Comparison of ENCODE assay signal across 22 cellular contexts in genomic region chr22:33894515-33894914, GRCh38.
"Had no signal": no experiment of that assay in that cellular context is flagged by ENCODE, and none has a peak within 500 bp of the region (broad histone marks: within the 10 kb centered on the region; RNA-seq: fewer than 3 reads in every experiment).

No MANE protein-coding gene starts in this region.

- H3K27ac Mint-ChIP-seq: activated CD4-positive, alpha-beta T cell treated with anti-CD3 and anti-CD28 coated beads, Interleukin-2, amount 10 ng/mL, durations not matched to agents 7 days and 5 days; activated CD8-positive, alpha-beta T cell treated with anti-CD3 and anti-CD28 coated beads, Interleukin-2, amount 10 ng/mL, durations not matched to agents 7 days and 5 days; activated naive CD4-positive, alpha-beta T cell treated with anti-CD3 and anti-CD28 coated beads for 36 hours; activated T-cell treated with anti-CD3 and anti-CD28 coated beads, Interleukin-2, amount 50 U/mL, for 24 hours; activated T-helper 2 cell treated with anti-CD3 and anti-CD28 coated beads, Interferon-gamma antibody, Interleukin-2, Interleukin-4, amounts not matched to agents 10 μg/mL and 5 μg/mL and 100 μg/mL, durations not matched to agents 14 hours and 24 hours and 36 hours; stimulated activated effector memory CD8-positive, alpha-beta T cell treated with anti-CD3 and anti-CD28 coated beads, Interleukin-12 subunit alpha, Interleukin-12 subunit beta, amount 100 ng/mL, for 72 hours; T-helper 1 cell treated with Interleukin-12 subunit alpha and Interleukin-12 subunit beta and Interleukin-4 antibody, amounts not matched to agents 30 μg/mL and 1 μg/mL, for 36 hours had no signal

- H3K4me3 Mint-ChIP-seq: activated CD4-positive, alpha-beta T cell treated with anti-CD3 and anti-CD28 coated beads, Interleukin-2, amount 10 ng/mL, durations not matched to agents 7 days and 5 days; activated CD8-positive, alpha-beta T cell treated with anti-CD3 and anti-CD28 coated beads, Interleukin-2, amount 10 ng/mL, durations not matched to agents 7 days and 5 days; activated naive CD4-positive, alpha-beta T cell treated with anti-CD3 and anti-CD28 coated beads for 36 hours; activated T-cell treated with anti-CD3 and anti-CD28 coated beads, Interleukin-2, amount 50 U/mL, for 24 hours; stimulated activated effector memory CD8-positive, alpha-beta T cell treated with anti-CD3 and anti-CD28 coated beads, Interleukin-12 subunit alpha, Interleukin-12 subunit beta, amount 100 ng/mL, for 72 hours; T-helper 1 cell treated with Interleukin-12 subunit alpha and Interleukin-12 subunit beta and Interleukin-4 antibody, amounts not matched to agents 30 μg/mL and 1 μg/mL, for 36 hours had no signal

- H3K27me3 Mint-ChIP-seq: activated CD4-positive, alpha-beta T cell treated with anti-CD3 and anti-CD28 coated beads, Interleukin-2, amount 10 ng/mL, durations not matched to agents 7 days and 5 days had no signal

- H3K4me3 ChIP-seq: breast epithelium, esophagus squamous epithelium, tibial artery, uterus had no signal

- H3K36me3 ChIP-seq: breast epithelium, esophagus squamous epithelium, tibial artery, uterus had no signal

- DNase-seq: activated CD4-positive, alpha-beta T cell treated with anti-CD3 and anti-CD28 coated beads, Interleukin-2, amount 10 ng/mL, durations not matched to agents 7 days and 5 days; activated CD8-positive, alpha-beta T cell treated with anti-CD3 and anti-CD28 coated beads, Interleukin-2, amount 10 ng/mL, durations not matched to agents 7 days and 5 days; activated naive CD4-positive, alpha-beta T cell treated with anti-CD3 and anti-CD28 coated beads for 36 hours; activated T-cell treated with anti-CD3 and anti-CD28 coated beads, Interleukin-2, amount 50 U/mL, for 24 hours; aorta; dermis blood vessel endothelial cell; effector memory CD4-positive, alpha-beta T cell; esophagus squamous epithelium; hippocampal formation; islet precursor cell; left ventricle myocardium superior; occipital lobe; stimulated activated CD4-positive, alpha-beta T cell treated with anti-CD3 and anti-CD28 coated beads, Interleukin-4, amount 100 ng/mL, for 24 hours; tibial artery; uterus had no signal

- H3K4me1 Mint-ChIP-seq: activated CD4-positive, alpha-beta T cell treated with anti-CD3 and anti-CD28 coated beads, Interleukin-2, amount 10 ng/mL, durations not matched to agents 7 days and 5 days; stimulated activated effector memory CD8-positive, alpha-beta T cell treated with anti-CD3 and anti-CD28 coated beads, Interleukin-12 subunit alpha, Interleukin-12 subunit beta, amount 100 ng/mL, for 72 hours had no signal

- ATAC-seq: activated CD4-positive, CD25-positive, alpha-beta regulatory T cell treated with anti-CD3 and anti-CD28 coated beads, Interleukin-2, amount 50 U/mL, for 24 hours; activated CD8-positive, alpha-beta T cell treated with anti-CD3 and anti-CD28 coated beads, Interleukin-2, amount 10 ng/mL, durations not matched to agents 7 days and 5 days; left ventricle myocardium superior; sciatic nerve; stimulated activated effector memory CD8-positive, alpha-beta T cell treated with anti-CD3 and anti-CD28 coated beads, Interleukin-12 subunit alpha, Interleukin-12 subunit beta, amount 100 ng/mL, for 72 hours had no signal

- H3K9me3 Mint-ChIP-seq: activated naive CD4-positive, alpha-beta T cell treated with anti-CD3 and anti-CD28 coated beads for 36 hours had no signal

- FAIRE-seq: endothelial cell of umbilical vein had no signal

- H3K27me3 ChIP-seq: breast epithelium, esophagus squamous epithelium, tibial artery, uterus had no signal

- H3K36me3 Mint-ChIP-seq: stimulated activated effector memory CD8-positive, alpha-beta T cell treated with anti-CD3 and anti-CD28 coated beads, Interleukin-12 subunit alpha, Interleukin-12 subunit beta, amount 100 ng/mL, for 72 hours had no signal
